In the genomic region with DNA sequence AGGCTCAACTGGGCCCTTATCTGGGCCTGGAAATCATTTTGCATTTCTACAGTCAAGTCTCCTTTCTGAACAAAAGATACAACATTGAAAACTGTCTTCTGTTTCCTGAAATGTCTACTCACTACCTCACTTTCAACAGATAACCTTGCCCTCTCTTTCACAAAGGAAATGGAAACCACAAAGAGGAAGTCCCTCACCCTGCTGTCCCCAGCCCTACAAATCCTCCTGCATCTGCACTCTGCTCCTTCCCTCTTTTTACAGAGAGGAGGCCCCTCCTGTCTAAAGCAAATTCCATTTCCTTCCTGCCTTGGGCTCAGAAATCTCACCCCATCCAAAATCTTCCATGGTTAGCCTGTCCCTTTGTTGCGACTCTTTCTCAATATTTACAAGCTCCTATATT, we compare ENCODE assay signal across 9 cellular contexts. TPM values are rescaled to one million over a fixed set of nuclear protein-coding genes. Genes with fewer than 3 reads are reported as not detected.
DNase-seq lines count a peak whose midpoint lies in the region; ATAC-seq and TF ChIP-seq lines count a peak whose summit lies in the region.
"Had no signal": no experiment of that assay in that cellular context is flagged by ENCODE, and none has a peak within 500 bp of the region (broad histone marks: within the 10 kb centered on the region; RNA-seq: fewer than 3 reads in every experiment).

No MANE protein-coding gene starts in this region.

- CTCF ChIA-PET in activated CD8-positive, alpha-beta T cell treated with anti-CD3 and anti-CD28 coated beads, Interleukin-2, amount 10 ng/mL, durations not matched to agents 7 days and 5 days (lab: Charles Lee) = interaction anchor here (2.8 to 4.5 kb wide), 2 partner anchors 10 to 69 kb away, joined by 18 to 28 read pairs; no protein-coding TSS in a partner anchor

- H3K9me3 ChIP-seq in endodermal cell (ENCODE audit: control insufficient read depth, low read length) = no peaks in the 10 kb centered on the region
- no peaks in the 10 kb centered on the region for H3K9me3 ChIP-seq in vagina

- intact Hi-C loops in vagina (cut with DNase I) = no loop called here

- H3K4me1 ChIP-seq in endodermal cell (ENCODE audit: control insufficient read depth, insufficient read depth, low read length) (no peaks in the 10 kb centered on the region), vagina (no peaks in the 10 kb centered on the region)

- POLR2A ChIA-PET in activated CD8-positive, alpha-beta T cell treated with anti-CD3 and anti-CD28 coated beads, Interleukin-2, amount 10 ng/mL, durations not matched to agents 7 days and 5 days (lab: Charles Lee) = interaction anchor here (1.4 kb wide), 1 partner anchor 9 kb away, joined by 4 read pairs; no protein-coding TSS in a partner anchor

- H3K4me3 ChIP-seq in endodermal cell (ENCODE audit: low read length) (no peak overlapping the region), vagina (no peak overlapping the region)

- no peak overlapping the region for H3K27ac ChIP-seq in endodermal cell (ENCODE audit: low read depth, low read length)
- H3K27ac ChIP-seq in vagina = no peak overlapping the region

- TF ChIP-seq POLR2A in vagina (IDR thresholded peaks at IDR 0.05) = no peak

- H3K9ac ChIP-seq in endodermal cell (ENCODE audit: extremely low read depth, low read length, poor library complexity, severe bottlenecking) = no peak overlapping the region

- peaks cover 9% of the 10 kb centered on the region for H3K36me3 Mint-ChIP-seq in activated CD8-positive, alpha-beta T cell treated with anti-CD3 and anti-CD28 coated beads, Interleukin-2, amount 10 ng/mL, durations not matched to agents 7 days and 5 days (ENCODE audit: low read depth)
- H3K36me3 Mint-ChIP-seq in endodermal cell (ENCODE audit: low read depth) = no peaks in the 10 kb centered on the region
- H3K36me3 Mint-ChIP-seq: activated naive CD8-positive, alpha-beta T cell had no signal

- H3K4me3 Mint-ChIP-seq in activated CD8-positive, alpha-beta T cell treated with anti-CD3 and anti-CD28 coated beads, Interleukin-2, amount 10 ng/mL, durations not matched to agents 7 days and 5 days = no peak overlapping the region
- no peak overlapping the region for H3K4me3 Mint-ChIP-seq in endodermal cell
- H3K4me3 Mint-ChIP-seq: activated naive CD8-positive, alpha-beta T cell had no signal

- H3K4me1 Mint-ChIP-seq in activated CD8-positive, alpha-beta T cell treated with anti-CD3 and anti-CD28 coated beads, Interleukin-2, amount 10 ng/mL, durations not matched to agents 7 days and 5 days (ENCODE audit: low read depth) = peaks cover 16% of the 10 kb centered on the region
- H3K4me1 Mint-ChIP-seq in endodermal cell = no peaks in the 10 kb centered on the region

- H3K27me3 ChIP-seq in endodermal cell (ENCODE audit: control insufficient read depth, insufficient read depth, low read length, poor library complexity, severe bottlenecking) (no peaks in the 10 kb centered on the region), vagina (no peaks in the 10 kb centered on the region)

- ATAC-seq in GM19463 (IDR thresholded peaks at IDR 0.05; ENCODE audit: unreplicated experiment) (peak; percentile 95), HG03442 (IDR thresholded peaks at IDR 0.05; ENCODE audit: unreplicated experiment) (peak; percentile 96)
- ATAC-seq in activated CD8-positive, alpha-beta T cell treated with anti-CD3 and anti-CD28 coated beads, Interleukin-2, amount 10 ng/mL, durations not matched to agents 7 days and 5 days = peak; percentile 84

- H3K36me3 ChIP-seq in endodermal cell (ENCODE audit: control insufficient read depth, insufficient read depth, low read length) = no peaks in the 10 kb centered on the region
- H3K36me3 ChIP-seq in vagina = no peaks in the 10 kb centered on the region

- no peak overlapping the region for H3K27ac Mint-ChIP-seq in activated CD8-positive, alpha-beta T cell treated with anti-CD3 and anti-CD28 coated beads, Interleukin-2, amount 10 ng/mL, durations not matched to agents 7 days and 5 days
- H3K27ac Mint-ChIP-seq in endodermal cell = no peak overlapping the region
- H3K27ac Mint-ChIP-seq: activated naive CD8-positive, alpha-beta T cell had no signal

- H3K9me3 Mint-ChIP-seq in activated CD8-positive, alpha-beta T cell treated with anti-CD3 and anti-CD28 coated beads, Interleukin-2, amount 10 ng/mL, durations not matched to agents 7 days and 5 days (ENCODE audit: insufficient read depth) = peaks cover 5% of the 10 kb centered on the region
- peaks cover 20% of the 10 kb centered on the region for H3K9me3 Mint-ChIP-seq in endodermal cell

- TF ChIP-seq CTCF in endodermal cell (conservative IDR thresholded peaks at IDR 0.05) = no peak
- TF ChIP-seq CTCF in vagina (IDR thresholded peaks at IDR 0.05) = no peak

- WGBS in endodermal cell (ENCODE audit: insufficient coverage in 1 of 2, insufficient read length in 1 of 2), 2 experiments = 86% methylated on average over 1 of the region's 1 CpG; no CpG with 5 or more reads in 1 of the 2 experiments

- H3K27me3 Mint-ChIP-seq in activated CD8-positive, alpha-beta T cell treated with anti-CD3 and anti-CD28 coated beads, Interleukin-2, amount 10 ng/mL, durations not matched to agents 7 days and 5 days (ENCODE audit: low read depth) = no peaks in the 10 kb centered on the region
- no peaks in the 10 kb centered on the region for H3K27me3 Mint-ChIP-seq in endodermal cell (ENCODE audit: insufficient read depth)
- H3K27me3 Mint-ChIP-seq: activated naive CD8-positive, alpha-beta T cell had no signal

- peak; percentile 85 for DNase-seq in GF-D8 (lab: John Stamatoyannopoulos, UW)
- DNase-seq in activated CD8-positive, alpha-beta T cell treated with anti-CD3 and anti-CD28 coated beads, Interleukin-2, amount 10 ng/mL, durations not matched to agents 7 days and 5 days = peak; percentile 51
- DNase-seq in DMS79 (lab: John Stamatoyannopoulos, UW) = no peak
- no peak for DNase-seq in endodermal cell
- DNase-seq in vagina (ENCODE audit: extremely low spot score in 2 of 2) = no peak
- no peak for DNase-seq in NCI-H2171 (lab: John Stamatoyannopoulos, UW)

RNA-seq across cellular contexts. Expression of a gene that starts 24.8 kb away (rescaled TPM):
- not detected for total RNA-seq in activated CD8-positive, alpha-beta T cell treated with anti-CD3 and anti-CD28 coated beads, Interleukin-2, amount 10 ng/mL, durations not matched to agents 7 days and 5 days
- total RNA-seq in endodermal cell (not detected), vagina (6.9 TPM)
- polyA plus RNA-seq in endodermal cell (2013, experiment 1 of 2) = not detected
- polyA plus RNA-seq in endodermal cell (2013, experiment 2 of 2) = 0.04 TPM

Comparison
In these comparisons a context has a peak if more than half of its experiments do, and no peak if none do; other contexts are left out.
1. DNase-seq: peak in GF-D8 (single experiment) and activated CD8-positive, alpha-beta T cell treated with anti-CD3 and anti-CD28 coated beads, Interleukin-2, amount 10 ng/mL, durations not matched to agents 7 days and 5 days (single experiment); none in DMS79 (single experiment), endodermal cell (single experiment), vagina (0 of 2) and NCI-H2171 (single experiment).
2. Peak in every context shown above with its lines, with median percentiles within 50 percentile points of each other: ATAC-seq.